ENCODE assay signal across 18 cellular contexts in the genomic region with DNA sequence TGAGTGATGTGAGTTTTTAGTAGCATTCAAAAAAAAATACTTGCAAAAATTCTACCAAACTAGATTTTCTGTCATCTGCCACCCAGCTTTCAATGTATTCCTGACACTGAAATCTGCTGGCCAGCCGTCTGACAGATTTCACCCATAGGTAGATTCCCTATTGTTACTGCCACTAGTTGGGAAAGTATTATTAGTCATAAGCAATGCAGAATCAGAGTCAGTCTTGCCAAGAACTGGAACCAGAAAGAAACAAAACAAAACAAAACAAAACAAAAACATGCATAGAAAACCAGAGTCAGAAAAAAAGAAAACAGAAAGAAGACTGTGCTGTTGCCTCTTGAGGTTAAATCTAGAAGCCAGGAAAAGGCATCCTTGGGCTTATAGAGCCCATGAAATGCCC.
DNase-seq lines count a peak whose midpoint lies in the region; ATAC-seq and TF ChIP-seq lines count a peak whose summit lies in the region.
"Had no signal": no experiment of that assay in that cellular context is flagged by ENCODE, and none has a peak within 500 bp of the region (broad histone marks: within the 10 kb centered on the region; RNA-seq: fewer than 3 reads in every experiment).

No MANE protein-coding gene starts in this region.

- H3K4me1 ChIP-seq in mucosa of descending colon (ENCODE audit: low read depth): no peaks in the 10 kb centered on the region

- H3K9me3 Mint-ChIP-seq in activated CD4-positive, alpha-beta memory T cell treated with anti-CD3 and anti-CD28 coated beads for 36 hours: no peaks in the 10 kb centered on the region

- ATAC-seq in HG02610 (IDR thresholded peaks at IDR 0.05; ENCODE audit: unreplicated experiment): peak; percentile 69
- no peak for ATAC-seq in HG03457 (IDR thresholded peaks at IDR 0.05; ENCODE audit: unreplicated experiment)
- ATAC-seq in SK-N-SH treated with all-trans-retinoic acid at 6 μM for 48 hours: no peak
- no peak for ATAC-seq in mucosa of descending colon

- CTCF ChIA-PET in activated CD4-positive, alpha-beta memory T cell treated with anti-CD3 and anti-CD28 coated beads for 36 hours (lab: Charles Lee): no interaction called here

- H3K36me3 Mint-ChIP-seq in activated CD4-positive, alpha-beta memory T cell treated with anti-CD3 and anti-CD28 coated beads for 36 hours: no peaks in the 10 kb centered on the region
- H3K36me3 Mint-ChIP-seq: CD4-positive, alpha-beta memory T cell had no signal

- POLR2A ChIA-PET in activated CD4-positive, alpha-beta memory T cell treated with anti-CD3 and anti-CD28 coated beads for 36 hours (lab: Charles Lee): no interaction called here

- H3K4me1 Mint-ChIP-seq in activated CD4-positive, alpha-beta memory T cell treated with anti-CD3 and anti-CD28 coated beads for 36 hours (ENCODE audit: low read depth): no peaks in the 10 kb centered on the region
- H3K4me1 Mint-ChIP-seq: CD4-positive, alpha-beta memory T cell had no signal

- no peaks in the 10 kb centered on the region for H3K36me3 ChIP-seq in mucosa of descending colon (ENCODE audit: low read depth)

- H3K9me3 ChIP-seq in mucosa of descending colon: no peaks in the 10 kb centered on the region

- H3K4me3 ChIP-seq in fibroblast of mammary gland (ENCODE audit: control insufficient read depth, low read depth, low read length) (no peak overlapping the region), mucosa of descending colon (no peak overlapping the region)

- no peaks in the 10 kb centered on the region for H3K27me3 Mint-ChIP-seq in activated CD4-positive, alpha-beta memory T cell treated with anti-CD3 and anti-CD28 coated beads for 36 hours
- H3K27me3 Mint-ChIP-seq: CD4-positive, alpha-beta memory T cell had no signal

- DNase-seq in astrocyte of the hippocampus (ENCODE audit: low read depth, low spot score) (peak; percentile 49), fibroblast of mammary gland (ENCODE audit: low read depth) (peak; percentile 23), mucosa of descending colon (no peak)
- DNase-seq in activated CD4-positive, alpha-beta memory T cell treated with anti-CD3 and anti-CD28 coated beads for 36 hours: no peak
- DNase-seq: Calu3; CD4-positive, alpha-beta memory T cell; DMS53; GOT3; MM.1S; NCI-H1105; NCI-H187; NCI-H345; NCI-H526; NK-92 treated with Interleukin-12 subunit alpha and Interleukin-12 subunit beta, amount 100 ng/mL, for 24 hours; SHP77 treated with DMSO at 0.1 percent for 48 hours had no signal

- TF ChIP-seq CTCF in fibroblast of mammary gland (conservative IDR thresholded peaks at IDR 0.05; ENCODE audit: control insufficient read depth, insufficient read depth, low read depth, low read length) (no peak), mucosa of descending colon (IDR thresholded peaks at IDR 0.05) (no peak)

- intact Hi-C loops in activated CD4-positive, alpha-beta memory T cell treated with anti-CD3 and anti-CD28 coated beads for 36 hours (cut with micrococcal nuclease): no loop called here
- intact Hi-C loops in mucosa of descending colon (cut with DNase I, micrococcal nuclease): no loop called here

- H3K4me3 Mint-ChIP-seq in activated CD4-positive, alpha-beta memory T cell treated with anti-CD3 and anti-CD28 coated beads for 36 hours: no peak overlapping the region
- H3K4me3 Mint-ChIP-seq: CD4-positive, alpha-beta memory T cell had no signal

- H3K27ac Mint-ChIP-seq in activated CD4-positive, alpha-beta memory T cell treated with anti-CD3 and anti-CD28 coated beads for 36 hours: no peak overlapping the region
- H3K27ac Mint-ChIP-seq: CD4-positive, alpha-beta memory T cell had no signal

TF ChIP-seq in SK-N-SH treated with all-trans-retinoic acid at 6 μM for 48 hours, 23 proteins besides CTCF, POLR2A, EP300 and RAD21:
- TF ChIP-seq TCF4 (CRISPR knock-in tag; IDR thresholded peaks at IDR 0.05; ENCODE audit: borderline replicate concordance): no peak
- TF ChIP-seq ZC3H10 (CRISPR knock-in tag; IDR thresholded peaks at IDR 0.05): no peak
- no peak for TF ChIP-seq PPARA (CRISPR knock-in tag; IDR thresholded peaks at IDR 0.05; ENCODE audit: borderline replicate concordance)
- no peak for TF ChIP-seq ZFP3 (CRISPR knock-in tag; IDR thresholded peaks at IDR 0.05)
- TF ChIP-seq OSR1 (CRISPR knock-in tag; IDR thresholded peaks at IDR 0.05): no peak

Comparison
In these comparisons a context has a peak if more than half of its experiments do, and no peak if none do; other contexts are left out.
1. DNase-seq: peak in astrocyte of the hippocampus (single experiment) and fibroblast of mammary gland (single experiment); none in activated CD4-positive, alpha-beta memory T cell treated with anti-CD3 and anti-CD28 coated beads for 36 hours (single experiment) and mucosa of descending colon (0 of 3).